1 cellular context compared by ENCODE assay signal in the genomic region with DNA sequence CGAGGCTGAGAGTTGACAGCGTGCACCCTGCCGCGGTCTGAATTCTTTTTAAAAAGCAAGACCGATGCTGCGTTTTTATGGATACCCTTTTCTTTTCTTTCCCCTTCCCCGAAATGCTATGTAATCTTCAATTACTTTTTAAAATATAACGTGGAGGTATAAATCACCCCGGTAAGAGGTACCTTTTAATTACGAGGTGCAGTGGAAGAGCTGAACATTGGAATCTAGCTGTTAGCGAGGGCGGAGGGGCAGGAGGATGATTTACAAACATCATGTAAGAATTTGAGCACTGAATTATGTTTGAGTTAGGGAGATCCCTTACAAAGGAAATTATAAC.
TF ChIP-seq lines count a peak whose summit lies in the region.

No MANE protein-coding gene starts in this region.

TF ChIP-seq in A549, 52 proteins besides CTCF, POLR2A, EP300 and RAD21 (continued from another document):
- TF ChIP-seq EHF (CRISPR knock-in tag; IDR thresholded peaks at IDR 0.05) (no peak), MYC (IDR thresholded peaks at IDR 0.05; ENCODE audit: borderline replicate concordance, low read length) (no peak)
